In the genomic region with DNA sequence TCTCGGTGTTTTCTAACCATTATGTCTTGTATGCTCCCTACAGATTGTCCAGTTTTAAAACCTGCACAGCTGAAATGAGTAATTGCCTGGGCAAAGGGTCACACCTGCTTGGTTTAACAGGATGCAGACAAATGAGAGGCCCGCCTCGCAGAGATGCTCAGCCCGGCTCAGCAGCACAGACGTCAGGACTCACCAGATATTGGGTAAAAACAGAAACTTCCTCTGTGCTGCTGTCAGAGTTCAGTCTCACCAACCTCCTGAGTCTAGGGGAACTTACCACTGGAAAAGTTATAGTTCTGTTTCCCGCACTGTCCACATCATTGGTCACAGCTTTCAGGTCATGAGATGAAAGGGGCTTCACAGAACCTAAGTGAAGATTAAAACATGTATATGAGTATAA, we compare ENCODE assay signal across 15 cellular contexts.
DNase-seq lines count a peak whose midpoint lies in the region; ATAC-seq and TF ChIP-seq lines count a peak whose summit lies in the region.
"Had no signal": no experiment of that assay in that cellular context is flagged by ENCODE, and none has a peak within 500 bp of the region (broad histone marks: within the 10 kb centered on the region; RNA-seq: fewer than 3 reads in every experiment).

No MANE protein-coding gene starts in this region.

- H3K79me2 ChIP-seq in mesendoderm (ENCODE audit: control insufficient read depth, insufficient read depth, low read length): no peaks in the 10 kb centered on the region

- H4K8ac ChIP-seq in mesendoderm (ENCODE audit: low read depth, low read length): no peak overlapping the region

- no peak overlapping the region for H3K9ac ChIP-seq in mesendoderm (ENCODE audit: low read length)

- H3K27ac Mint-ChIP-seq in CD14-positive monocyte: peak overlapping the region; percentile 25 to 83 (median 70)
- H3K27ac Mint-ChIP-seq in progenitor cell of endocrine pancreas: peak overlapping the region; percentile 20

- H3K4me3 ChIP-seq in left lung: no peak overlapping the region
- no peak overlapping the region for H3K4me3 ChIP-seq in mesendoderm (ENCODE audit: low read length)
- H3K4me3 ChIP-seq: prostate gland had no signal

- ATAC-seq in left lung: peak; percentile 57
- ATAC-seq in HG03457 (IDR thresholded peaks at IDR 0.05; ENCODE audit: unreplicated experiment): no peak
- no peak for ATAC-seq in HG03571 (IDR thresholded peaks at IDR 0.05; ENCODE audit: unreplicated experiment)
- no peak for ATAC-seq in HG03439 (IDR thresholded peaks at IDR 0.05; ENCODE audit: unreplicated experiment)

- no peak overlapping the region for H3K18ac ChIP-seq in mesendoderm (ENCODE audit: low read length)

- DNase-seq in CD14-positive monocyte (ENCODE audit: low spot score): peak; percentile 52
- DNase-seq in NCI-H774 (lab: John Stamatoyannopoulos, UW): peak; percentile 26
- no peak for DNase-seq in left lung
- no peak for DNase-seq in progenitor cell of endocrine pancreas (ENCODE audit: low spot score, unreplicated experiment)
- DNase-seq in mesendoderm: no peak
- DNase-seq: activated naive CD4-positive, alpha-beta T cell treated with anti-CD3 and anti-CD28 coated beads, Interleukin-2, amount 50 U/mL, for 16 hours; brain microvascular endothelial cell; DMS 273 treated with DMSO at 0.1 percent for 48 hours; GF-D8; NCI-H2227 treated with DMSO at 0.1 percent for 48 hours; T1000 had no signal

- no peaks in the 10 kb centered on the region for H3K36me3 ChIP-seq in left lung
- H3K36me3 ChIP-seq in mesendoderm (ENCODE audit: control insufficient read depth, insufficient read depth, low read length): no peaks in the 10 kb centered on the region
- H3K36me3 ChIP-seq: brain microvascular endothelial cell, prostate gland had no signal

- H2BK5ac ChIP-seq in mesendoderm (ENCODE audit: low read length): no peak overlapping the region

- H3K56ac ChIP-seq in mesendoderm (ENCODE audit: low read length): no peak overlapping the region

- H3K9me3 ChIP-seq in left lung: no peaks in the 10 kb centered on the region
- H3K9me3 ChIP-seq: prostate gland had no signal

- WGBS in mesendoderm (ENCODE audit: extremely low coverage, insufficient coverage, low lambda C conversion rate): no CpG with 5 or more reads among the region's 6 CpGs

- no peak overlapping the region for H4K5ac ChIP-seq in mesendoderm (ENCODE audit: low read length)

- no peak overlapping the region for H3K4ac ChIP-seq in mesendoderm (ENCODE audit: low read depth, low read length)

- H3K4me2 ChIP-seq in mesendoderm (ENCODE audit: low read length): no peak overlapping the region

- H3K27me3 Mint-ChIP-seq in CD14-positive monocyte (ENCODE audit: low read depth in 3 of 3) (peaks cover 3 to 7% (median 3%) of the 10 kb centered on the region in 3 donors), progenitor cell of endocrine pancreas (no peaks in the 10 kb centered on the region)

- TF ChIP-seq CTCF in CD14-positive monocyte (IDR thresholded peaks at IDR 0.05) (no peak), left lung (IDR thresholded peaks at IDR 0.05) (no peak), progenitor cell of endocrine pancreas (IDR thresholded peaks at IDR 0.05; ENCODE audit: unreplicated experiment) (no peak)

- intact Hi-C loops in CD14-positive monocyte (cut with micrococcal nuclease) (loop anchor here in 1 of 2 donors (10.0 kb wide), 1 partner anchor 158 kb away; no protein-coding TSS in a partner anchor), left lung (cut with DNase I) (no loop called here)

- H3K4me3 Mint-ChIP-seq in CD14-positive monocyte (no peak overlapping the region), progenitor cell of endocrine pancreas (ENCODE audit: low read depth) (no peak overlapping the region)

- H3K36me3 Mint-ChIP-seq in CD14-positive monocyte (peaks cover 2 to 5% of the 10 kb centered on the region in 2 donors), progenitor cell of endocrine pancreas (ENCODE audit: insufficient read depth) (no peaks in the 10 kb centered on the region)

- no peaks in the 10 kb centered on the region for H3K79me1 ChIP-seq in mesendoderm (ENCODE audit: low read length)

- peaks cover 0 to 8% (median 0%) of the 10 kb centered on the region in 7 donors for H3K9me3 Mint-ChIP-seq in CD14-positive monocyte
- peaks cover 4% of the 10 kb centered on the region for H3K9me3 Mint-ChIP-seq in progenitor cell of endocrine pancreas (ENCODE audit: low read depth)

- H3K27me3 ChIP-seq in left lung (no peaks in the 10 kb centered on the region), mesendoderm (ENCODE audit: insufficient read depth, low read length, poor library complexity) (no peaks in the 10 kb centered on the region)
- H3K27me3 ChIP-seq: brain microvascular endothelial cell had no signal

- H2BK120ac ChIP-seq in mesendoderm (ENCODE audit: low read depth, low read length): no peak overlapping the region

- peaks cover 40% of the 10 kb centered on the region for H3K4me1 Mint-ChIP-seq in CD14-positive monocyte
- peaks cover 22% of the 10 kb centered on the region for H3K4me1 Mint-ChIP-seq in progenitor cell of endocrine pancreas (ENCODE audit: low read depth)

- H3K27ac ChIP-seq in left lung (peak overlapping the region in 1 of 2 donors; percentile 56), mesendoderm (ENCODE audit: low read depth, low read length) (no peak overlapping the region)
- H3K27ac ChIP-seq: brain microvascular endothelial cell, prostate gland had no signal

- H3K4me1 ChIP-seq in left lung (peaks cover 0 to 44% of the 10 kb centered on the region in 2 donors), mesendoderm (ENCODE audit: control insufficient read depth, low read depth, low read length) (peaks cover 2% of the 10 kb centered on the region)
- H3K4me1 ChIP-seq: prostate gland had no signal

- H2BK15ac ChIP-seq in mesendoderm (replicated peaks; ENCODE audit: low read depth): no peak overlapping the region

- no peak overlapping the region for H2AK5ac ChIP-seq in mesendoderm (ENCODE audit: low read length)

- H3K23ac ChIP-seq in mesendoderm (ENCODE audit: low read length): no peak overlapping the region

Comparison
In these comparisons a context has a peak if more than half of its experiments do, and no peak if none do; other contexts are left out.
1. DNase-seq: peak in CD14-positive monocyte (single experiment) and NCI-H774 (single experiment); none in left lung (0 of 2), progenitor cell of endocrine pancreas (single experiment) and mesendoderm (single experiment).